ENCODE assay signal across 16 cellular contexts in the genomic region with DNA sequence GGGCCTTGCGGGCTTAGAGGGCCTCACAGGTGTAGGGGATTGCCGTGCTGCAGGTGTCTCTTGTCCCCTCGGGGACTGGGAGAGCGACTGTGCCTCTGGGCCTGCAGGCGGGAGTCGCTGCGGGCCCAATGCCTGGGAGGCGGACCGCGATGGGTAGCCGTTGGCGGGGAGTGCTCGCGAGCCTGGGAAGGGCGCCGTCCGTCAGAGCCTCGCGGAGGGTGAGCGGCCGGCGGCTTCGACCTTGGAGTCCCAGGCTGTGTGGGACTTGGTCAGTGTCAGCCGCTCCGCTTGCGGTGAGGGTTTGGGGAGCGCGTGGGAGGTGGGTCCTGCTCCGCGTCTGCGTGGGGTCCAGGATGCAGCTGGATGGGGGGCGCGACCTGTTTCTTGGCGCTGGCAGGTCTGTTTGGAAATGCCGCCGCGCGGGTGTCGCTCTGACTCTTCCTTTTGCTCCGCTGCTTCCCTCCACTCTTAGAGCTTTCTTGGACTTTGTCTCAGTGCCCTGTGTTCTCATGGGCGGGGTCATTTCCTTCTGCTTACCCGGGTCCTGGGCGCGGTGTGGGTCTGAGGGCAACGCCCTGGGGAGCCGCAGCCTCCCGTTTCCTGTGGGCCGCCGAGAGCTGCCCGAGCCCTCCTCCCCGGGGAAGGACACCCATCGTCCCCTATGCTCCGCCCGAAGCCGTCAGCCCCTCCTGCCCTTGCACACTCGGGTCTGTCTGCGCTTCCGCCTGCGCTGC.
A peak's percentile ranks its signal among the peaks of the same experiment; 100 is the strongest.
DNase-seq lines count a peak whose midpoint lies in the region; ATAC-seq and TF ChIP-seq lines count a peak whose summit lies in the region.
"Had no signal": no experiment of that assay in that cellular context is flagged by ENCODE, and none has a peak within 500 bp of the region (broad histone marks: within the 10 kb centered on the region; RNA-seq: fewer than 3 reads in every experiment).

No MANE protein-coding gene starts in this region.

- H3K9me3 ChIP-seq in heart left ventricle (no peaks in the 10 kb centered on the region), thyroid gland (no peaks in the 10 kb centered on the region)
- H3K9me3 ChIP-seq: gastrocnemius medialis, prostate gland, thoracic aorta had no signal

- 80 to 89% (median 85%) methylated on average over 51 to 59 of the region's 59 CpGs for WGBS in heart left ventricle, 4 donors
- 90 to 91% methylated on average over 59 of the region's 59 CpGs for WGBS in thyroid gland, 2 donors

- H3K27ac Mint-ChIP-seq in stimulated activated naive CD8-positive, alpha-beta T cell treated with anti-CD3 and anti-CD28 coated beads, Interleukin-15, amount 100 ng/mL, for 72 hours = peak overlapping the region in 1 of 2 donors; percentile 12

- H3K4me1 ChIP-seq in heart left ventricle = peaks cover 0 to 4% (median 0%) of the 10 kb centered on the region in 12 donors
- H3K4me1 ChIP-seq in thyroid gland = no peaks in the 10 kb centered on the region
- H3K4me1 ChIP-seq: gastrocnemius medialis, prostate gland had no signal

- in situ Hi-C loops in ACHN (cut with HindIII; ENCODE audit: low pct_ligation_motif_present, low pct_unique_long_range_greater_than_20kb, low sequenced_read_pairs) = no loop called here

- H3K4me3 ChIP-seq in heart left ventricle (no peak overlapping the region), thyroid gland (replicated peaks in 1 of 3) (no peak overlapping the region)
- H3K4me3 ChIP-seq: gastrocnemius medialis, prostate gland, thoracic aorta had no signal

- peaks cover 6% of the 10 kb centered on the region for H3K4me1 Mint-ChIP-seq in stimulated activated naive CD8-positive, alpha-beta T cell treated with anti-CD3 and anti-CD28 coated beads, Interleukin-15, amount 100 ng/mL, for 72 hours

- H3K27me3 ChIP-seq in heart left ventricle (no peaks in the 10 kb centered on the region), thyroid gland (no peaks in the 10 kb centered on the region)
- H3K27me3 ChIP-seq: gastrocnemius medialis had no signal

- intact Hi-C loops in heart left ventricle (cut with DNase I) (no loop called here), thyroid gland (cut with DNase I) (no loop called here)

- H3K27me3 Mint-ChIP-seq in stimulated activated naive CD8-positive, alpha-beta T cell treated with anti-CD3 and anti-CD28 coated beads, Interleukin-15, amount 100 ng/mL, for 72 hours = no peaks in the 10 kb centered on the region

- H3K9me3 Mint-ChIP-seq in stimulated activated naive CD8-positive, alpha-beta T cell treated with anti-CD3 and anti-CD28 coated beads, Interleukin-15, amount 100 ng/mL, for 72 hours = no peaks in the 10 kb centered on the region
- H3K9me3 Mint-ChIP-seq: activated T-cell treated with anti-CD3 and anti-CD28 coated beads, Interleukin-2, amount 50 U/mL, for 4 hours had no signal

- peak; percentile 18 for ATAC-seq in stimulated activated naive CD8-positive, alpha-beta T cell treated with anti-CD3 and anti-CD28 coated beads, Interleukin-15, amount 100 ng/mL, for 72 hours
- no peak for ATAC-seq in stimulated activated naive CD8-positive, alpha-beta T cell treated with anti-CD3 and anti-CD28 coated beads, Interleukin-15, Interleukin-2, amounts not matched to agents 100 U/mL and 50 U/mL, for 24 hours
- ATAC-seq in heart left ventricle = peak in 3 of 4 donors; percentile 51 to 55 (median 54)
- ATAC-seq in omental fat pad (ENCODE audit: low FRiP score) = no peak
- ATAC-seq: activated T-cell treated with anti-CD3 and anti-CD28 coated beads, Interleukin-2, amount 50 U/mL, for 4 hours; gastrocnemius medialis had no signal

- TF ChIP-seq POLR2A in heart left ventricle (IDR thresholded peaks at IDR 0.05) (no peak), thyroid gland (IDR thresholded peaks at IDR 0.05) (no peak)

- H3K4me3 Mint-ChIP-seq in stimulated activated naive CD8-positive, alpha-beta T cell treated with anti-CD3 and anti-CD28 coated beads, Interleukin-15, amount 100 ng/mL, for 72 hours = no peak overlapping the region
- H3K4me3 Mint-ChIP-seq: activated T-cell treated with anti-CD3 and anti-CD28 coated beads, Interleukin-2, amount 50 U/mL, for 4 hours had no signal

- TF ChIP-seq CTCF in heart left ventricle (IDR thresholded peaks at IDR 0.05) = no peak
- TF ChIP-seq CTCF in thyroid gland (IDR thresholded peaks at IDR 0.05) = no peak
- TF ChIP-seq CTCF in omental fat pad (IDR thresholded peaks at IDR 0.05) = no peak

- H3K36me3 ChIP-seq in heart left ventricle (peaks cover 0 to 80% (median 69%) of the 10 kb centered on the region in 9 donors), thyroid gland (peaks cover 25 to 34% of the 10 kb centered on the region in 2 donors)

- DNase-seq in stimulated activated naive CD8-positive, alpha-beta T cell treated with anti-CD3 and anti-CD28 coated beads, Interleukin-15, amount 100 ng/mL, for 72 hours = no peak
- no peak for DNase-seq in stimulated activated naive CD8-positive, alpha-beta T cell treated with anti-CD3 and anti-CD28 coated beads, Interleukin-15, Interleukin-2, amounts not matched to agents 100 U/mL and 50 U/mL, for 24 hours
- DNase-seq in heart left ventricle (peak in 1 of 5 donors; percentile 63), mucosa of gallbladder (ENCODE audit: low spot score) (peak; percentile 60), thyroid gland (no peak), omental fat pad (ENCODE audit: low spot score) (no peak), ACHN (no peak), NCI-H345 treated with DMSO at 0.1 percent for 48 hours (lab: John Stamatoyannopoulos, UW; ENCODE audit: unreplicated experiment) (no peak)
- DNase-seq: activated CD4-positive, alpha-beta T cell treated with anti-CD3 and anti-CD28 coated beads for 48 hours; activated T-cell treated with anti-CD3 and anti-CD28 coated beads, Interleukin-2, amount 50 U/mL, for 4 hours; gastrocnemius medialis; NCI-H2107; RPMI8226; T-helper 1 cell had no signal

- H3K27ac ChIP-seq in heart left ventricle = peak overlapping the region in 3 of 12 donors; percentile 19 to 57 (median 25)
- H3K27ac ChIP-seq in thyroid gland = no peak overlapping the region
- H3K27ac ChIP-seq: gastrocnemius medialis, prostate gland, thoracic aorta had no signal

Comparison
In these comparisons a context has a peak if more than half of its experiments do, and no peak if none do; other contexts are left out.
1. ATAC-seq: peak in stimulated activated naive CD8-positive, alpha-beta T cell treated with anti-CD3 and anti-CD28 coated beads, Interleukin-15, amount 100 ng/mL, for 72 hours (single experiment) and heart left ventricle (3 of 4); none in stimulated activated naive CD8-positive, alpha-beta T cell treated with anti-CD3 and anti-CD28 coated beads, Interleukin-15, Interleukin-2, amounts not matched to agents 100 U/mL and 50 U/mL, for 24 hours (single experiment) and omental fat pad (single experiment).